13 cellular contexts compared by ENCODE assay signal in the genomic region with DNA sequence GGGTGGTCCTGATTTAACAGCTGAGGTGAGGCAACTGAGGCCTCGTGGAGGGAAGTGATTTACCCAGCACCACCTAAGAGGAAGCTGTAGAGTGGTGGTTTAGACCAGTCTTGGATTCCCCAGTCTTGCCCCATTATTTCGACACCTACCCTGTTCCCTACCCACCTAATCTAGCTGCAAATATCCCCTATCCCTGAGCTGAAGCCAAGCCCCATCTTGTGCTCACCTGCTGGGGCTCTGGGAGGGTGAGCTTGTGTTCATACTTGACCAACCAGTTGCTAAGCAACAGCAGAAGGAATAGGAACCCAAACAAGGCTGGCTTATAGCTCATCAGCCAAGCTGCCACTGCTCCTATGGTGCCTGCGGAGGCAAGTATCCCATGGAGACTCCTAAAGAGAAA. TPM values are rescaled to one million over a fixed set of nuclear protein-coding genes. Genes with fewer than 3 reads are reported as not detected.
DNase-seq lines count a peak whose midpoint lies in the region; ATAC-seq and TF ChIP-seq lines count a peak whose summit lies in the region.
"Had no signal": no experiment of that assay in that cellular context is flagged by ENCODE, and none has a peak within 500 bp of the region (broad histone marks: within the 10 kb centered on the region; RNA-seq: fewer than 3 reads in every experiment).

No MANE protein-coding gene starts in this region.

- DNase-seq in D341Med (ENCODE audit: low spot score) (peak; percentile 69), NB4 (ENCODE audit: low read depth) (peak; percentile 52), NCI-H774 (lab: John Stamatoyannopoulos, UW) (peak; percentile 67), epithelial cell of proximal tubule (ENCODE audit: low read depth) (peak; percentile 29), coronary artery (ENCODE audit: low spot score) (no peak), prostate gland (ENCODE audit: low spot score) (no peak)
- DNase-seq in activated effector memory CD4-positive, alpha-beta T cell treated with Interleukin-2 at 50 U/mL for 16 hours, result no peak
- DNase-seq: effector CD8-positive, alpha-beta T cell; Peyer's patch had no signal

- no peaks in the 10 kb centered on the region for H3K9me3 ChIP-seq in prostate gland
- H3K9me3 ChIP-seq: Peyer's patch, tibial nerve had no signal

- no peaks in the 10 kb centered on the region for H3K27me3 ChIP-seq in prostate gland (replicated peaks; ENCODE audit: insufficient read depth)
- H3K27me3 ChIP-seq: Peyer's patch, tibial nerve had no signal

- no peak for TF ChIP-seq CTCF in NB4 (IDR thresholded peaks at IDR 0.05; ENCODE audit: low read depth, low read length)
- no peak for TF ChIP-seq CTCF in epithelial cell of proximal tubule (conservative IDR thresholded peaks at IDR 0.05; ENCODE audit: low read depth, low read length)
- no peak for TF ChIP-seq CTCF in coronary artery (IDR thresholded peaks at IDR 0.05)
- TF ChIP-seq CTCF in prostate gland (IDR thresholded peaks at IDR 0.05), result no peak

- 60% methylated on average over 3 of the region's 3 CpGs for WGBS in prostate gland

- intact Hi-C loops in prostate gland (cut with DNase I), result no loop called here

- H3K4me3 ChIP-seq in NB4 (ENCODE audit: low read depth, low read length) (no peak overlapping the region), epithelial cell of proximal tubule (ENCODE audit: low read depth, low read length) (no peak overlapping the region), coronary artery (no peak overlapping the region), prostate gland (no peak overlapping the region)
- H3K4me3 ChIP-seq: Peyer's patch, tibial nerve had no signal

- H3K27ac ChIP-seq in coronary artery (no peak overlapping the region), prostate gland (no peak overlapping the region)
- H3K27ac ChIP-seq: Peyer's patch, tibial nerve had no signal

- no peak for ATAC-seq in GM21515 (IDR thresholded peaks at IDR 0.05; ENCODE audit: unreplicated experiment)

- TF ChIP-seq POLR2A in NB4 (IDR thresholded peaks at IDR 0.05; ENCODE audit: extremely low read depth, insufficient read length) (no peak), prostate gland (IDR thresholded peaks at IDR 0.05) (no peak)

- no peaks in the 10 kb centered on the region for H3K4me1 ChIP-seq in prostate gland (replicated peaks)
- H3K4me1 ChIP-seq: Peyer's patch had no signal

- H3K36me3 ChIP-seq in prostate gland, result no peaks in the 10 kb centered on the region
- H3K36me3 ChIP-seq: Peyer's patch, tibial nerve had no signal

RNA-seq across cellular contexts. Expression of a gene that starts 2.0 kb away (rescaled TPM):
- total RNA-seq in epithelial cell of proximal tubule (not detected in 2 replicates), prostate gland (not detected)
- total RNA-seq: lung microvascular endothelial cell, Peyer's patch, tibial nerve had no signal

RNA-seq across cellular contexts. Expression of a gene that starts 5.6 kb away (rescaled TPM):
- 110 and 136 TPM in 2 replicates for total RNA-seq in epithelial cell of proximal tubule
- 10 to 100 TPM; 75.1 to 94.5 TPM for total RNA-seq in prostate gland

RNA-seq across cellular contexts. Expression of a gene that starts 41.0 kb away (rescaled TPM):
- total RNA-seq in epithelial cell of proximal tubule (not detected in 2 replicates), prostate gland (not detected)
- total RNA-seq: B cell, lung microvascular endothelial cell, Peyer's patch, tibial nerve had no signal

Comparison
In these comparisons a context has a peak if more than half of its experiments do, and no peak if none do; other contexts are left out.
1. DNase-seq: peak in D341Med (single experiment), NB4 (single experiment), NCI-H774 (single experiment) and epithelial cell of proximal tubule (single experiment); none in coronary artery (single experiment), prostate gland (single experiment) and activated effector memory CD4-positive, alpha-beta T cell treated with Interleukin-2 at 50 U/mL for 16 hours (single experiment).